20 cellular contexts compared by ENCODE assay signal in the genomic region with DNA sequence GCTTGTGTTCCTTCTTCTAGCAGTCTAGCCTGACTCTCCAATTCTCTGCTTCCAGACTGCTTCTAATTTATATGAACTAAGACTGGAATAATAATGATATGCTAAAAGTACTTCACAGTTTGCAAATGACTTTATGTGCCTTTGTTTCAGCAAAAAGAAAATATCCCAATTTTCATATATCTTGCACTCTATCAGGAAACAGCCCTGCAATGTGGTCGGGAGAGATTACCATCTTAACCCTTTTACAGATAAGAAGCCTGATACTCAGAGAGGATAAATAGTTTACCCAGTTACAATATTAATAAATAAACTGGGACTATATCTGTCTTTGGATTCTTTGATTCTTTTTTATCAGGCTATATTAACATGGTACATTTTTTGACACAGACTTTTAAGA.
A peak's percentile ranks its signal among the peaks of the same experiment; 100 is the strongest.
DNase-seq lines count a peak whose midpoint lies in the region; ATAC-seq and TF ChIP-seq lines count a peak whose summit lies in the region.
"Had no signal": no experiment of that assay in that cellular context is flagged by ENCODE, and none has a peak within 500 bp of the region (broad histone marks: within the 10 kb centered on the region; RNA-seq: fewer than 3 reads in every experiment).

No MANE protein-coding gene starts in this region.

- H3K27ac ChIP-seq in CD4-positive, alpha-beta T cell (ENCODE audit: low read depth, low read length), result peak overlapping the region; percentile 39
- H3K27ac ChIP-seq: BLaER1, GM23248, hepatocyte, SJCRH30, tibial artery had no signal

- H3K9me3 ChIP-seq in CD4-positive, alpha-beta T cell (ENCODE audit: control insufficient read depth, low read length), result no peaks in the 10 kb centered on the region
- H3K9me3 ChIP-seq: BLaER1, SJCRH30, tibial artery had no signal

- DNase-seq in T-helper 1 cell (no peak), memory B cell (ENCODE audit: low spot score in 2 of 2) (no peak), GM20000 (ENCODE audit: low spot score) (no peak)
- no peak for DNase-seq in CD4-positive, alpha-beta T cell
- DNase-seq: activated CD4-positive, alpha-beta T cell treated with anti-CD3 and anti-CD28 coated beads, Interleukin-2, amount 50 U/mL, for 1 hour; activated effector memory CD4-positive, alpha-beta T cell treated with Interleukin-2 at 50 U/mL for 16 hours; DMS53; GM23248; Kasumi-1; kidney; NCI-H1105 treated with DMSO at 0.1 percent for 48 hours; NCI-H526 treated with DMSO at 0.1 percent for 48 hours; SJCRH30; tibial artery had no signal

- POLR2A ChIA-PET in CD4-positive, alpha-beta T cell (lab: Charles Lee), result interaction anchor here (0.8 to 1.6 kb wide), 3 partner anchors 11 to 125 kb away, joined by 3 to 5 read pairs (median 3); no protein-coding TSS in a partner anchor

- no peak overlapping the region for H3K4me3 Mint-ChIP-seq in T-helper 1 cell treated with Interleukin-12 subunit alpha and Interleukin-12 subunit beta and Interleukin-4 antibody, amounts not matched to agents 30 μg/mL and 1 μg/mL, for 36 hours
- peak overlapping the region; percentile 5 for H3K4me3 Mint-ChIP-seq in CD4-positive, alpha-beta T cell
- H3K4me3 Mint-ChIP-seq in activated T-helper 17 cell treated with anti-CD3 and anti-CD28 coated beads, Interleukin-2, amount 50 U/mL, for 72 hours, result peak overlapping the region; percentile 75
- H3K4me3 Mint-ChIP-seq in memory B cell, result no peak overlapping the region

- no peak for TF ChIP-seq CTCF in CD4-positive, alpha-beta T cell (IDR thresholded peaks at IDR 0.05)
- no peak for TF ChIP-seq CTCF in GM20000 (IDR thresholded peaks at IDR 0.05; ENCODE audit: extremely low read depth, missing control alignments)

- peaks cover 71% of the 10 kb centered on the region for H3K4me1 Mint-ChIP-seq in T-helper 1 cell treated with Interleukin-12 subunit alpha and Interleukin-12 subunit beta and Interleukin-4 antibody, amounts not matched to agents 30 μg/mL and 1 μg/mL, for 36 hours (ENCODE audit: low read depth)
- peaks cover 86% of the 10 kb centered on the region for H3K4me1 Mint-ChIP-seq in CD4-positive, alpha-beta T cell (ENCODE audit: low read depth)
- peaks cover 51% of the 10 kb centered on the region for H3K4me1 Mint-ChIP-seq in activated T-helper 17 cell treated with anti-CD3 and anti-CD28 coated beads, Interleukin-2, amount 50 U/mL, for 72 hours
- peaks cover 22% of the 10 kb centered on the region for H3K4me1 Mint-ChIP-seq in memory B cell

- no peaks in the 10 kb centered on the region for H3K27me3 Mint-ChIP-seq in T-helper 1 cell treated with Interleukin-12 subunit alpha and Interleukin-12 subunit beta and Interleukin-4 antibody, amounts not matched to agents 30 μg/mL and 1 μg/mL, for 36 hours (ENCODE audit: low read depth)
- no peaks in the 10 kb centered on the region for H3K27me3 Mint-ChIP-seq in CD4-positive, alpha-beta T cell
- H3K27me3 Mint-ChIP-seq in activated T-helper 17 cell treated with anti-CD3 and anti-CD28 coated beads, Interleukin-2, amount 50 U/mL, for 72 hours, result no peaks in the 10 kb centered on the region
- H3K27me3 Mint-ChIP-seq in memory B cell, result no peaks in the 10 kb centered on the region

- H3K36me3 Mint-ChIP-seq in T-helper 1 cell treated with Interleukin-12 subunit alpha and Interleukin-12 subunit beta and Interleukin-4 antibody, amounts not matched to agents 30 μg/mL and 1 μg/mL, for 36 hours (ENCODE audit: low read depth), result peaks cover 68% of the 10 kb centered on the region
- peaks cover 95% of the 10 kb centered on the region for H3K36me3 Mint-ChIP-seq in CD4-positive, alpha-beta T cell (ENCODE audit: low read depth)
- H3K36me3 Mint-ChIP-seq in activated T-helper 17 cell treated with anti-CD3 and anti-CD28 coated beads, Interleukin-2, amount 50 U/mL, for 72 hours (ENCODE audit: low read depth), result peaks cover 100% of the 10 kb centered on the region
- peaks cover 28% of the 10 kb centered on the region for H3K36me3 Mint-ChIP-seq in memory B cell

- H3K9me3 Mint-ChIP-seq in T-helper 1 cell treated with Interleukin-12 subunit alpha and Interleukin-12 subunit beta and Interleukin-4 antibody, amounts not matched to agents 30 μg/mL and 1 μg/mL, for 36 hours, result no peaks in the 10 kb centered on the region
- H3K9me3 Mint-ChIP-seq in CD4-positive, alpha-beta T cell, result no peaks in the 10 kb centered on the region
- H3K9me3 Mint-ChIP-seq in activated T-helper 17 cell treated with anti-CD3 and anti-CD28 coated beads, Interleukin-2, amount 50 U/mL, for 72 hours, result no peaks in the 10 kb centered on the region
- H3K9me3 Mint-ChIP-seq in memory B cell, result no peaks in the 10 kb centered on the region

- CTCF ChIA-PET in CD4-positive, alpha-beta T cell (lab: Charles Lee), result no interaction called here

- no peaks in the 10 kb centered on the region for H3K27me3 ChIP-seq in CD4-positive, alpha-beta T cell (ENCODE audit: control insufficient read depth, insufficient read depth, low read length)
- H3K27me3 ChIP-seq: BLaER1, hepatocyte, SJCRH30, tibial artery had no signal

- intact Hi-C loops in CD4-positive, alpha-beta T cell (cut with DNase I, micrococcal nuclease), result no loop called here

- no peak for ATAC-seq in CD4-positive, alpha-beta T cell (ENCODE audit: poor library complexity)
- ATAC-seq in activated T-helper 17 cell treated with anti-CD3 and anti-CD28 coated beads, Interleukin-2, amount 50 U/mL, for 72 hours (replicated peaks), result no peak
- ATAC-seq in memory B cell (ENCODE audit: low read depth) (no peak), HG02938 (IDR thresholded peaks at IDR 0.05; ENCODE audit: unreplicated experiment) (no peak), GM21786 (IDR thresholded peaks at IDR 0.05; ENCODE audit: unreplicated experiment) (no peak)

- peak overlapping the region; percentile 80 for H3K27ac Mint-ChIP-seq in T-helper 1 cell treated with Interleukin-12 subunit alpha and Interleukin-12 subunit beta and Interleukin-4 antibody, amounts not matched to agents 30 μg/mL and 1 μg/mL, for 36 hours
- H3K27ac Mint-ChIP-seq in CD4-positive, alpha-beta T cell, result peak overlapping the region; percentile 97
- peak overlapping the region; percentile 96 for H3K27ac Mint-ChIP-seq in activated T-helper 17 cell treated with anti-CD3 and anti-CD28 coated beads, Interleukin-2, amount 50 U/mL, for 72 hours
- H3K27ac Mint-ChIP-seq in memory B cell, result peak overlapping the region; percentile 93

Comparison
In these comparisons a context has a peak if more than half of its experiments do, and no peak if none do; other contexts are left out.
1. H3K4me3 Mint-ChIP-seq: peak in CD4-positive, alpha-beta T cell (single experiment) and activated T-helper 17 cell treated with anti-CD3 and anti-CD28 coated beads, Interleukin-2, amount 50 U/mL, for 72 hours (single experiment); none in T-helper 1 cell treated with Interleukin-12 subunit alpha and Interleukin-12 subunit beta and Interleukin-4 antibody, amounts not matched to agents 30 μg/mL and 1 μg/mL, for 36 hours (single experiment) and memory B cell (single experiment).
2. Peak in every context shown above with its lines, with median percentiles within 50 percentile points of each other: H3K27ac Mint-ChIP-seq.